In the genomic region with DNA sequence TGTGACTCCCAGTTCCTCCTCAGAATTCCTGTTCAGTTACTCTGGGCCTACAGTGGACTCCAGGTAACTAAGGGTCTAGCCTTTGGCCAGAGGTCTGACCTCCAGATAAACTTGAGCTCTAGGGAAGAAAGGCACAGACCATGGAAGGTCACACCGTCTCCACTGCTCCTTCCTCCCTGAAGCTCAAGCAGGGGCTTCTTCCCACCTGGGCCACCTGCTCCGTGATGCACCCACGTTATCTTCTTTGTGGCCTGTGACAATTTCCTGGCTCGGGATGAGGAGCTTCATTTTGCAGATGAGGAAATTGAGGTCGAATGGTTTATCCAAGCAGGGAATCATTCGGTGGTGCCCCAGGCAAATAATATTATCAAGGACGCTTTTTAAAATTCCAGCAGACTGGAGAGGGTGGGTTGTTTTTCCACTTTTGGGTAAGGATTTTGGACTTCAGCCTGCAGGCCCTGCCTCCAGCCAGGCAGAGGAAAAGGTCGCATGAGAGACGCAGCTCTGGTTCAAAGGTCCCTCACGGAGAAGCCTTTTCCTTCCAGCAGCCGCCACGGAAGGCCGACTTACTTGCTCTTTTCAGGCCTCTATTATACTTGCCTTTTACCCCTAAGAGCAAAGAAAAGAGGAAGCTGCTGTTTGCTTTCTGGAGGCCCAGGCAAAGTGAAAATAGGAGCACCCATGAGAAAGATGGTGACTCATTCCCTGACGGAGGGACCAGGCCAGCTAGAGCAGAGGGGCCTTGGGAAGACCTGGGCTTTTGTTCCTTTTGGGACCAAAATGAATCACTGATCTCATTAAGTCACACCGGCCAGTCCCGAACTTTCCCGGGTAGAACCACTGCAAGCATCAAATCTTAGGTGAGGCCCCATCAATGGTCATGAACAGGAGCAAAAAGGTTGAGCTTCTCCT, we compare ENCODE assay signal across 10 cellular contexts. TPM values are rescaled to one million over a fixed set of nuclear protein-coding genes. Genes with fewer than 3 reads are reported as not detected.
DNase-seq lines count a peak whose midpoint lies in the region; ATAC-seq and TF ChIP-seq lines count a peak whose summit lies in the region.
"Had no signal": no experiment of that assay in that cellular context is flagged by ENCODE, and none has a peak within 500 bp of the region (broad histone marks: within the 10 kb centered on the region; RNA-seq: fewer than 3 reads in every experiment).

No MANE protein-coding gene starts in this region.

- no peaks in the 10 kb centered on the region for H3K36me3 ChIP-seq in esophagus muscularis mucosa
- no peaks in the 10 kb centered on the region for H3K36me3 ChIP-seq in gastrocnemius medialis

- intact Hi-C loops in esophagus muscularis mucosa (cut with DNase I) (loop anchor here (5.0 kb wide), 1 partner anchor 63 kb away; no protein-coding TSS in a partner anchor), gastrocnemius medialis (cut with DNase I; ENCODE audit: low total_unique reads) (loop anchor here (2.0 kb wide), 1 partner anchor 75 kb away; no protein-coding TSS in a partner anchor)

- no peaks in the 10 kb centered on the region for H3K27me3 Mint-ChIP-seq in endothelial cell (ENCODE audit: unreplicated experiment)

- no peak for TF ChIP-seq CTCF in esophagus muscularis mucosa (IDR thresholded peaks at IDR 0.05)
- no peak for TF ChIP-seq CTCF in gastrocnemius medialis (IDR thresholded peaks at IDR 0.05 in 4 of 5, conservative IDR thresholded peaks at IDR 0.05 in 1 of 5)
- no peak for TF ChIP-seq CTCF in endothelial cell (IDR thresholded peaks at IDR 0.05; ENCODE audit: unreplicated experiment)

- no peaks in the 10 kb centered on the region for H3K27me3 ChIP-seq in esophagus muscularis mucosa
- H3K27me3 ChIP-seq in gastrocnemius medialis: no peaks in the 10 kb centered on the region

- 75% methylated on average over 17 of the region's 17 CpGs for WGBS in esophagus muscularis mucosa

- no peaks in the 10 kb centered on the region for H3K9me3 Mint-ChIP-seq in endothelial cell (ENCODE audit: unreplicated experiment)

- H3K27ac Mint-ChIP-seq in endothelial cell (ENCODE audit: unreplicated experiment): no peak overlapping the region

- no peaks in the 10 kb centered on the region for H3K36me3 Mint-ChIP-seq in endothelial cell (ENCODE audit: low read depth, unreplicated experiment)

- ATAC-seq in GM18511 (IDR thresholded peaks at IDR 0.05; ENCODE audit: unreplicated experiment) (peak; percentile 62), gastrocnemius medialis (no peak), HG02759 (IDR thresholded peaks at IDR 0.05; ENCODE audit: unreplicated experiment) (no peak)

- H3K27ac ChIP-seq in esophagus muscularis mucosa (replicated peaks in 1 of 4): peak overlapping the region; percentile 76 to 85 (median 85)
- peak overlapping the region; percentile 88 to 92 (median 90) for H3K27ac ChIP-seq in gastrocnemius medialis

- TF ChIP-seq EP300 in esophagus muscularis mucosa (IDR thresholded peaks at IDR 0.05): no peak

- H3K4me1 Mint-ChIP-seq in endothelial cell (ENCODE audit: unreplicated experiment): peaks cover 8% of the 10 kb centered on the region

- peak; percentile 80 for DNase-seq in OCI-M1 (lab: John Stamatoyannopoulos, UW)
- DNase-seq in esophagus muscularis mucosa (ENCODE audit: extremely low spot score): no peak
- no peak for DNase-seq in gastrocnemius medialis
- no peak for DNase-seq in endothelial cell (ENCODE audit: low spot score)
- DNase-seq in KG1 (lab: John Stamatoyannopoulos, UW): no peak
- DNase-seq in HuH-7 (ENCODE audit: low spot score): no peak
- DNase-seq: activated gamma-delta T cell treated with Interleukin-2 at 50 U/mL for 16 hours; NK-92 treated with Interleukin-12 subunit alpha and Interleukin-12 subunit beta, amount 100 ng/mL, for 24 hours had no signal

- H3K4me1 ChIP-seq in esophagus muscularis mucosa (peaks cover 39 to 67% (median 63%) of the 10 kb centered on the region in 4 donors), gastrocnemius medialis (peaks cover 67 to 69% of the 10 kb centered on the region in 2 donors)

- H3K4me3 Mint-ChIP-seq in endothelial cell (ENCODE audit: unreplicated experiment): no peak overlapping the region

- TF ChIP-seq POLR2A in esophagus muscularis mucosa (IDR thresholded peaks at IDR 0.05; ENCODE audit: low read depth) (no peak), gastrocnemius medialis (IDR thresholded peaks at IDR 0.05) (no peak)

- H3K4me3 ChIP-seq in esophagus muscularis mucosa (no peak overlapping the region), gastrocnemius medialis (no peak overlapping the region)

- no peaks in the 10 kb centered on the region for H3K9me3 ChIP-seq in esophagus muscularis mucosa
- no peaks in the 10 kb centered on the region for H3K9me3 ChIP-seq in gastrocnemius medialis

- in situ Hi-C loops in gastrocnemius medialis (cut with MboI; ENCODE audit: low sequenced_read_pairs in 4 of 4): loop anchor here in 1 of 4 donors (10.0 kb wide), 1 partner anchor 71 kb away; no protein-coding TSS in a partner anchor

RNA-seq across cellular contexts. Expression of gene DUSP1, which starts 22.8 kb away (rescaled TPM):
- total RNA-seq in esophagus muscularis mucosa: 100 to 1,000 TPM; 455 to 718 (median 676) TPM
- 1,000 to 10,000 TPM in 1 of 4 donors, 100 to 1,000 TPM in 3; 345 to 1,004 (median 793) TPM for total RNA-seq in gastrocnemius medialis
- 25.3 TPM for total RNA-seq in endothelial cell (ENCODE audit: unreplicated experiment)

RNA-seq across cellular contexts. Expression of gene ERGIC1, which starts 40.2 kb away (rescaled TPM):
- total RNA-seq in esophagus muscularis mucosa (100 to 1,000 TPM; 105 to 161 (median 145) TPM), gastrocnemius medialis (100 to 1,000 TPM in 1 of 4 donors, 10 to 100 TPM in 3; 54.4 to 108 (median 88.0) TPM), endothelial cell (ENCODE audit: unreplicated experiment) (67.1 TPM)

Comparison
In these comparisons a context has a peak if more than half of its experiments do, and no peak if none do; other contexts are left out.
1. RNA of gene DUSP1, which starts 22.8 kb away (total RNA-seq): 345 to 1,004 TPM in gastrocnemius medialis and 455 to 718 TPM in esophagus muscularis mucosa; 25.3 TPM in endothelial cell (single experiment); every median in the first group is over 10 times any median in the second.